21 cellular contexts compared by ENCODE assay signal in genomic region chr3:183909030-183909600, GRCh38. TPM values are rescaled to one million over a fixed set of nuclear protein-coding genes. Genes with fewer than 3 reads are reported as not detected.
DNase-seq lines count a peak whose midpoint lies in the region; ATAC-seq, FAIRE-seq and TF ChIP-seq lines count a peak whose summit lies in the region.
"Had no signal": no experiment of that assay in that cellular context is flagged by ENCODE, and none has a peak within 500 bp of the region (broad histone marks: within the 10 kb centered on the region; RNA-seq: fewer than 3 reads in every experiment).

No MANE protein-coding gene starts in this region.

- no peak overlapping the region for H2BK20ac ChIP-seq in H1 (ENCODE audit: low read length)

- H3K4me3 ChIP-seq in GM23338 (no peak overlapping the region), H1 (ENCODE audit: extremely low read depth in 1 of 4, insufficient read depth in 2 of 4, low read depth in 3 of 4, low read length in 4 of 4) (no peak overlapping the region), neuronal stem cell (ENCODE audit: low read length in 2 of 2) (no peak overlapping the region), Karpas-422 (ENCODE audit: low read length) (no peak overlapping the region)
- H3K4me3 ChIP-seq: A549; BLaER1 treated with 17β-estradiol and CSF1 and Interleukin-3, amounts not matched to agents 10 nM and 100 nM had no signal

- H3K14ac ChIP-seq in H1 (ENCODE audit: insufficient read length) (no peak overlapping the region), neuronal stem cell (ENCODE audit: low read length) (no peak overlapping the region)

- CTCF ChIA-PET in H1 (lab: Charles Lee; ENCODE audit: partially characterized antibody) = interaction anchor here (0.6 to 4.3 kb wide), 4 partner anchors 10 to 302 kb away, joined by 3 to 28 read pairs (median 12); no protein-coding TSS in a partner anchor

- H3K4me3 Mint-ChIP-seq in GM23338 = no peak overlapping the region
- H3K4me3 Mint-ChIP-seq: B cell; CD4-positive, alpha-beta T cell; CD8-positive, alpha-beta T cell had no signal

- TF ChIP-seq RAD21 in H1 (IDR thresholded peaks at IDR 0.05 in 1 of 2, conservative IDR thresholded peaks at IDR 0.05 in 1 of 2; ENCODE audit: low read depth in 2 of 2, low read length in 2 of 2) = no peak

- H3K27me3 ChIP-seq in GM23338 (ENCODE audit: insufficient read depth) (no peaks in the 10 kb centered on the region), H1 (replicated peaks in 1 of 4; ENCODE audit: control insufficient read depth in 3 of 4, extremely low read depth in 1 of 4, insufficient read depth in 3 of 4, low read length in 3 of 4) (no peaks in the 10 kb centered on the region), neuronal stem cell (ENCODE audit: control insufficient read depth in 3 of 3, insufficient read depth in 3 of 3, low read depth in 1 of 3, low read length in 3 of 3) (no peaks in the 10 kb centered on the region), Karpas-422 (ENCODE audit: low read length) (no peaks in the 10 kb centered on the region)
- H3K27me3 ChIP-seq: BLaER1 treated with 17β-estradiol and CSF1 and Interleukin-3, amounts not matched to agents 10 nM and 100 nM had no signal

- no peak overlapping the region for H2BK15ac ChIP-seq in H1 (ENCODE audit: low read length)
- H2BK15ac ChIP-seq in neuronal stem cell (ENCODE audit: low read length) = no peak overlapping the region

- H3K9ac ChIP-seq in H1 (replicated peaks in 1 of 4; ENCODE audit: extremely low read depth in 1 of 4, low read depth in 3 of 4, low read length in 3 of 4) = no peak overlapping the region
- peak overlapping the region; percentile 53 for H3K9ac ChIP-seq in neuronal stem cell (ENCODE audit: low read depth, low read length, poor library complexity)
- no peak overlapping the region for H3K9ac ChIP-seq in Karpas-422 (ENCODE audit: low read length)
- H3K9ac ChIP-seq: BLaER1 treated with 17β-estradiol and CSF1 and Interleukin-3, amounts not matched to agents 10 nM and 100 nM had no signal

- no peak for ATAC-seq in GM23338
- ATAC-seq: A549; CD8-positive, alpha-beta T cell had no signal

- no peaks in the 10 kb centered on the region; the same call in 2 of the 3 replicates for H3K9me3 Mint-ChIP-seq in GM23338
- H3K9me3 Mint-ChIP-seq: CD4-positive, alpha-beta T cell; CD8-positive, alpha-beta T cell had no signal

- H3K4me2 ChIP-seq in GM23338 (no peak overlapping the region), H1 (ENCODE audit: insufficient read depth in 1 of 2, low read depth in 2 of 2, low read length in 2 of 2) (no peak overlapping the region), neuronal stem cell (ENCODE audit: insufficient read depth, low read length, poor library complexity, severe bottlenecking) (no peak overlapping the region), Karpas-422 (ENCODE audit: low read depth, low read length, poor library complexity, severe bottlenecking) (no peak overlapping the region)
- H3K4me2 ChIP-seq: A549; BLaER1 treated with 17β-estradiol and CSF1 and Interleukin-3, amounts not matched to agents 10 nM and 100 nM had no signal

- H2AFZ ChIP-seq in GM23338 (0 out of 2 replicates have a peak overlapping the region, but pooled peaks have one; percentile 47), H1 (ENCODE audit: low read length) (no peak overlapping the region; the same call in 1 of the 2 replicates), neuronal stem cell (ENCODE audit: low read length) (no peak overlapping the region), Karpas-422 (ENCODE audit: low read length) (no peak overlapping the region)

- H3K18ac ChIP-seq in H1 (ENCODE audit: extremely low read depth, low read length) = peak overlapping the region; percentile 51; the same call in 1 of the 2 replicates
- no peak overlapping the region for H3K18ac ChIP-seq in neuronal stem cell (ENCODE audit: low read length)

- H3K27ac ChIP-seq in GM23338 (ENCODE audit: low read depth) (no peak overlapping the region), H1 (ENCODE audit: low read depth, low read length) (no peak overlapping the region), neuronal stem cell (replicated peaks; ENCODE audit: low read length) (no peak overlapping the region), Karpas-422 (ENCODE audit: low read length) (no peak overlapping the region)
- H3K27ac ChIP-seq: 22Rv1; A549; BLaER1 treated with 17β-estradiol and CSF1 and Interleukin-3, amounts not matched to agents 10 nM and 100 nM; C4-2B had no signal

- H3K79me2 ChIP-seq in GM23338 (replicated peaks; ENCODE audit: insufficient read depth) = no peaks in the 10 kb centered on the region
- no peaks in the 10 kb centered on the region for H3K79me2 ChIP-seq in H1 (ENCODE audit: control insufficient read depth in 1 of 2, insufficient read depth in 2 of 2, low read length in 2 of 2)
- no peaks in the 10 kb centered on the region for H3K79me2 ChIP-seq in Karpas-422 (ENCODE audit: low read length)

- no peak overlapping the region for H3K27ac Mint-ChIP-seq in GM23338
- H3K27ac Mint-ChIP-seq: B cell; CD4-positive, alpha-beta T cell; CD8-positive, alpha-beta T cell had no signal

- H3K36me3 ChIP-seq in GM23338 (ENCODE audit: insufficient read depth) (no peaks in the 10 kb centered on the region), H1 (ENCODE audit: control insufficient read depth in 2 of 4, insufficient read depth in 4 of 4, low read length in 3 of 4) (no peaks in the 10 kb centered on the region), neuronal stem cell (replicated peaks in 1 of 2; ENCODE audit: control insufficient read depth in 2 of 2, insufficient read depth in 2 of 2, low read length in 2 of 2) (no peaks in the 10 kb centered on the region), Karpas-422 (ENCODE audit: insufficient read depth, low read length) (no peaks in the 10 kb centered on the region)
- H3K36me3 ChIP-seq: BLaER1 treated with 17β-estradiol and CSF1 and Interleukin-3, amounts not matched to agents 10 nM and 100 nM had no signal

- H3K56ac ChIP-seq in H1 (replicated peaks; ENCODE audit: insufficient read length, low read depth, low read length) = no peak overlapping the region

- H2AK5ac ChIP-seq in H1 (ENCODE audit: low read depth, low read length) (no peak overlapping the region), neuronal stem cell (ENCODE audit: low read depth, low read length) (no peak overlapping the region)

- DNase-seq in GM23338 (ENCODE audit: low spot score) (no peak), H1 (ENCODE audit: low read depth in 1 of 2, low spot score in 2 of 2) (no peak), neuronal stem cell (ENCODE audit: low spot score) (no peak), NCI-H2107 treated with DMSO at 0.1 percent for 48 hours (lab: John Stamatoyannopoulos, UW; ENCODE audit: unreplicated experiment) (no peak), Karpas-422 (no peak)
- no peak for DNase-seq in activated naive CD4-positive, alpha-beta T cell treated with Interleukin-2 at 50 U/mL for 16 hours
- DNase-seq: AML-193; Caco-2; Calu3; CD4-positive, alpha-beta T cell; CD8-positive, alpha-beta T cell; DMS79 treated with DMSO at 0.1 percent for 48 hours; GF-D8 had no signal

- no peak overlapping the region for H2BK120ac ChIP-seq in H1 (replicated peaks; ENCODE audit: low read depth, low read length)
- no peak overlapping the region for H2BK120ac ChIP-seq in neuronal stem cell (ENCODE audit: low read depth, low read length)

- H3K79me1 ChIP-seq in H1 (ENCODE audit: low read depth, low read length) (no peaks in the 10 kb centered on the region), neuronal stem cell (ENCODE audit: low read depth, low read length) (peaks cover 4% of the 10 kb centered on the region)

- H2BK12ac ChIP-seq in H1 (ENCODE audit: low read depth, low read length) (no peak overlapping the region), neuronal stem cell (ENCODE audit: low read length) (no peak overlapping the region)

- H4K91ac ChIP-seq in H1 (replicated peaks; ENCODE audit: insufficient read length, low read length) (no peak overlapping the region), neuronal stem cell (ENCODE audit: low read depth, low read length, poor library complexity) (no peak overlapping the region)

- no peaks in the 10 kb centered on the region for H3K36me3 Mint-ChIP-seq in GM23338 (ENCODE audit: low read depth)
- H3K36me3 Mint-ChIP-seq: CD8-positive, alpha-beta T cell had no signal

- TF ChIP-seq POLR2A in H1 (IDR thresholded peaks at IDR 0.05; ENCODE audit: control extremely low read depth in 1 of 2, low read depth in 2 of 2, low read length in 2 of 2) = no peak

- H3K9me3 ChIP-seq in H1 (ENCODE audit: insufficient read depth in 2 of 2, low read depth in 1 of 2, low read length in 1 of 2) (no peaks in the 10 kb centered on the region), neuronal stem cell (replicated peaks in 1 of 2; ENCODE audit: control insufficient read depth in 2 of 2, insufficient read depth in 1 of 2, low read depth in 1 of 2, low read length in 2 of 2) (no peaks in the 10 kb centered on the region), Karpas-422 (ENCODE audit: low read length) (no peaks in the 10 kb centered on the region)
- H3K9me3 ChIP-seq: A549; BLaER1 treated with 17β-estradiol and CSF1 and Interleukin-3, amounts not matched to agents 10 nM and 100 nM; Caco-2 had no signal

- WGBS in H1 (ENCODE audit: extremely low coverage in 1 of 2, insufficient coverage in 1 of 2, insufficient read length in 1 of 2, insufficient replicate concordance in 2 of 2, low coverage in 1 of 2, low lambda C conversion rate in 2 of 2, missing lambda C conversion rate in 1 of 2), 2 experiments = 84% methylated on average over 14 of the region's 14 CpGs; no CpG with 5 or more reads in 1 of the 2 experiments
- WGBS in neuronal stem cell (ENCODE audit: extremely low coverage in 2 of 2, insufficient read length in 2 of 2, insufficient replicate concordance in 1 of 2), 2 donors = no CpG with 5 or more reads among the region's 14 CpGs

- H3K4ac ChIP-seq in H1 (replicated peaks; ENCODE audit: insufficient read length, low read depth, low read length) (no peak overlapping the region), neuronal stem cell (ENCODE audit: low read length) (no peak overlapping the region)

- no peak overlapping the region for H4K5ac ChIP-seq in H1 (ENCODE audit: insufficient read length, low read depth, low read length)

- H4K20me1 ChIP-seq in GM23338 (replicated peaks; ENCODE audit: insufficient read depth) (no peaks in the 10 kb centered on the region), H1 (replicated peaks in 1 of 2; ENCODE audit: control insufficient read depth in 1 of 2, insufficient read depth in 2 of 2, low read length in 2 of 2) (peaks cover 0 to under 1% of the 10 kb centered on the region in 2 experiments), Karpas-422 (ENCODE audit: insufficient read depth, low read depth, low read length) (no peaks in the 10 kb centered on the region)
- H4K20me1 ChIP-seq: BLaER1 treated with 17β-estradiol and CSF1 and Interleukin-3, amounts not matched to agents 10 nM and 100 nM had no signal

- TF ChIP-seq EP300 in H1 (IDR thresholded peaks at IDR 0.05; ENCODE audit: borderline replicate concordance in 1 of 2, low read depth in 2 of 2, low read length in 2 of 2) = no peak

- H3K4me1 Mint-ChIP-seq in GM23338 = peaks cover 4% of the 10 kb centered on the region
- H3K4me1 Mint-ChIP-seq: B cell had no signal

- no peaks in the 10 kb centered on the region for H3F3A ChIP-seq in GM23338 (replicated peaks; ENCODE audit: low read depth)

- H2BK5ac ChIP-seq in H1 (ENCODE audit: low read depth, low read length) = no peak overlapping the region; the same call in 1 of the 2 replicates
- H2BK5ac ChIP-seq in neuronal stem cell (ENCODE audit: low read length) = no peak overlapping the region

- no peaks in the 10 kb centered on the region for H3K23me2 ChIP-seq in H1 (ENCODE audit: low read depth, low read length)

- no peaks in the 10 kb centered on the region for H3K4me1 ChIP-seq in GM23338 (ENCODE audit: insufficient read depth)
- peaks cover 0 to 3% (median under 1%) of the 10 kb centered on the region in 4 experiments; a peak in 3 of 7 replicates for H3K4me1 ChIP-seq in H1 (replicated peaks in 1 of 4; ENCODE audit: control insufficient read depth in 3 of 4, insufficient read depth in 4 of 4, low read length in 3 of 4)
- H3K4me1 ChIP-seq in neuronal stem cell (ENCODE audit: control insufficient read depth in 2 of 2, insufficient read depth in 1 of 2, low read depth in 1 of 2, low read length in 2 of 2) = no peaks in the 10 kb centered on the region
- H3K4me1 ChIP-seq in Karpas-422 (ENCODE audit: low read length) = no peaks in the 10 kb centered on the region
- H3K4me1 ChIP-seq: BLaER1 treated with 17β-estradiol and CSF1 and Interleukin-3, amounts not matched to agents 10 nM and 100 nM had no signal

- H3K23ac ChIP-seq in H1 (ENCODE audit: insufficient read length) (no peak overlapping the region), neuronal stem cell (ENCODE audit: low read depth, low read length, poor library complexity) (no peak overlapping the region)

- POLR2A ChIA-PET in H1 (lab: Charles Lee; ENCODE audit: partially characterized antibody) = interaction anchor here (0.6 kb wide), 1 partner anchor 274 kb away, joined by 4 read pairs; no protein-coding TSS in a partner anchor

- no peaks in the 10 kb centered on the region for H3K9me2 ChIP-seq in GM23338 (ENCODE audit: insufficient read depth)
- no peaks in the 10 kb centered on the region for H3K9me2 ChIP-seq in Karpas-422 (replicated peaks; ENCODE audit: insufficient read depth, low read length)

- TF ChIP-seq CTCF in GM23338 (conservative IDR thresholded peaks at IDR 0.05; ENCODE audit: low read depth in 2 of 2) = no peak
- TF ChIP-seq CTCF in H1 (IDR thresholded peaks at IDR 0.05; ENCODE audit: control extremely low read depth in 1 of 3, insufficient read depth in 1 of 3, low read depth in 1 of 3, low read length in 3 of 3) = no peak

- no peak for FAIRE-seq in H1 (lab: Jason Lieb, UNC)
- FAIRE-seq: A549, D721Med, G401.6, GM12891 had no signal

- H3K27me3 Mint-ChIP-seq in GM23338 (ENCODE audit: insufficient read depth, low read depth, poor library complexity) = peaks cover 12% of the 10 kb centered on the region
- H3K27me3 Mint-ChIP-seq: CD4-positive, alpha-beta T cell had no signal

- H4K8ac ChIP-seq in H1 (ENCODE audit: extremely low read depth, insufficient read depth, low read length) = peak overlapping the region; percentile 71; the same call in 1 of the 2 replicates
- H4K8ac ChIP-seq in neuronal stem cell (ENCODE audit: low read depth, low read length) = no peak overlapping the region

RNA-seq across cellular contexts. Expression of gene PARL, which starts 24.4 kb away (rescaled TPM):
- total RNA-seq in GM23338 (2014; rRNA removed; shearing (Covaris generic)) = 65.7 and 67.5 TPM in 2 replicates
- 78.7 and 82.7 TPM in 2 replicates for polyA plus RNA-seq in GM23338 (2016; fragmentation: Nextera tagmentation; extraction: Ambion mirVana)
- 81.3 and 85.0 TPM in 2 replicates for total RNA-seq in H1 (2021; fragmentation: NEBNext Ultra II Directional; extraction: Animal tissue kit (Norgen Biotek cat#: 25700))
- 37.5 and 62.7 TPM in 2 replicates for polyA plus RNA-seq in H1 (2011; rRNA removed)
- polyA plus RNA-seq in H1 (2011; cell fraction: cytosol; rRNA removed) = 51.3 TPM
- 18.9 TPM for polyA plus RNA-seq in H1 (2011; cell fraction: nucleus; rRNA removed)
- polyA plus RNA-seq in H1 (2012, experiment 1 of 2) = 63.4 to 74.7 TPM (median 68.9 TPM) in 4 replicates
- 40.0 TPM for polyA plus RNA-seq in H1 (2012, experiment 2 of 2)
- polyA plus RNA-seq in H1 (2013, experiment 1 of 2) = 72.3 TPM
- polyA plus RNA-seq in H1 (2013, experiment 2 of 2) = 80.8 TPM
- polyA minus RNA-seq in H1 (2011; rRNA and poly(A)+ RNA removed) = 23.3 and 31.9 TPM in 2 replicates
- 15.3 TPM for polyA minus RNA-seq in H1 (2011; cell fraction: cytosol; rRNA and poly(A)+ RNA removed)
- polyA minus RNA-seq in H1 (2011; cell fraction: nucleus; rRNA and poly(A)+ RNA removed) = 13.8 TPM
- 61.5 TPM for polyA plus RNA-seq in neuronal stem cell (2013, experiment 1 of 2)
- 64.0 TPM for polyA plus RNA-seq in neuronal stem cell (2013, experiment 2 of 2)
- 44.9 and 48.8 TPM in 2 replicates for total RNA-seq in Karpas-422 (2014; rRNA removed; shearing (Covaris generic); ENCODE audit: low replicate concordance)
